Comparison of ENCODE assay signal across 41 cellular contexts in genomic region chr6:41232667-41233066, GRCh38. TPM values are rescaled to one million over a fixed set of nuclear protein-coding genes. Genes with fewer than 3 reads are reported as not detected.
"Had no signal": no experiment of that assay in that cellular context is flagged by ENCODE, and none has a peak within 500 bp of the region (broad histone marks: within the 10 kb centered on the region; RNA-seq: fewer than 3 reads in every experiment).

No MANE protein-coding gene starts in this region.

- ATAC-seq: activated CD8-positive, alpha-beta memory T cell treated with anti-CD3 and anti-CD28 coated beads, Interleukin-2, amount 10 ng/mL, durations not matched to agents 7 days and 5 days; activated T-cell treated with anti-CD3 and anti-CD28 coated beads, Interleukin-2, amount 50 U/mL, for 72 hours; activated T-helper 17 cell treated with anti-CD3 and anti-CD28 coated beads, Interleukin-2, amount 50 U/mL, for 72 hours; body of pancreas; PC-3; Right ventricle myocardium inferior; SK-N-SH treated with all-trans-retinoic acid at 6 μM for 48 hours had no signal

- H3K4me3 Mint-ChIP-seq: activated B cell treated with CpG ODN at 0.5 μM for 24 hours; activated CD4-positive, alpha-beta memory T cell treated with anti-CD3 and anti-CD28 coated beads for 36 hours; activated CD8-positive, alpha-beta memory T cell treated with anti-CD3 and anti-CD28 coated beads, Interleukin-2, amount 10 ng/mL, durations not matched to agents 7 days and 5 days; activated naive CD4-positive, alpha-beta T cell treated with anti-CD3 and anti-CD28 coated beads, Interleukin-2, amount 50 U/mL, for 24 hours; activated naive CD8-positive, alpha-beta T cell treated with anti-CD3 and anti-CD28 coated beads, Interleukin-2, amount 10 ng/mL, durations not matched to agents 7 days and 5 days; activated T-cell treated with anti-CD3 and anti-CD28 coated beads, Interleukin-2, amount 50 U/mL, for 72 hours; activated T-helper 17 cell treated with anti-CD3 and anti-CD28 coated beads, Interleukin-2, amount 50 U/mL, for 72 hours had no signal

- H3K27me3 ChIP-seq: body of pancreas, breast epithelium, Peyer's patch had no signal

- H3K9me3 ChIP-seq: body of pancreas, breast epithelium, Peyer's patch had no signal

- H3K36me3 Mint-ChIP-seq: activated CD4-positive, alpha-beta memory T cell treated with anti-CD3 and anti-CD28 coated beads for 36 hours; activated CD8-positive, alpha-beta memory T cell treated with anti-CD3 and anti-CD28 coated beads, Interleukin-2, amount 10 ng/mL, durations not matched to agents 7 days and 5 days; activated naive CD4-positive, alpha-beta T cell treated with anti-CD3 and anti-CD28 coated beads, Interleukin-2, amount 50 U/mL, for 24 hours; activated naive CD8-positive, alpha-beta T cell treated with anti-CD3 and anti-CD28 coated beads, Interleukin-2, amount 10 ng/mL, durations not matched to agents 7 days and 5 days had no signal

- H3K4me1 Mint-ChIP-seq: activated CD8-positive, alpha-beta memory T cell treated with anti-CD3 and anti-CD28 coated beads, Interleukin-2, amount 10 ng/mL, durations not matched to agents 7 days and 5 days; activated T-helper 17 cell treated with anti-CD3 and anti-CD28 coated beads, Interleukin-2, amount 50 U/mL, for 72 hours had no signal

- H3K9me3 Mint-ChIP-seq: activated B cell treated with CpG ODN at 0.5 μM for 24 hours; activated CD4-positive, alpha-beta memory T cell treated with anti-CD3 and anti-CD28 coated beads for 36 hours; activated naive CD4-positive, alpha-beta T cell treated with anti-CD3 and anti-CD28 coated beads, Interleukin-2, amount 50 U/mL, for 24 hours; activated naive CD8-positive, alpha-beta T cell treated with anti-CD3 and anti-CD28 coated beads, Interleukin-2, amount 10 ng/mL, durations not matched to agents 7 days and 5 days; activated T-cell treated with anti-CD3 and anti-CD28 coated beads, Interleukin-2, amount 50 U/mL, for 72 hours; activated T-helper 17 cell treated with anti-CD3 and anti-CD28 coated beads, Interleukin-2, amount 50 U/mL, for 72 hours had no signal

- H3K36me3 ChIP-seq: breast epithelium, Peyer's patch had no signal

- DNase-seq: activated B cell treated with CpG ODN at 0.5 μM for 24 hours; activated CD4-positive, alpha-beta memory T cell treated with anti-CD3 and anti-CD28 coated beads for 36 hours; activated CD4-positive, alpha-beta T cell treated with anti-CD3 and anti-CD28 coated beads for 4 hours; activated CD4-positive, alpha-beta T cell treated with anti-CD3 and anti-CD28 coated beads, Interleukin-2, amount 50 U/mL, for 1 hour; activated CD4-positive, CD25-positive, alpha-beta regulatory T cell treated with anti-CD3 and anti-CD28 coated beads, Interleukin-2, amount 50 U/mL, for 72 hours; activated CD8-positive, alpha-beta memory T cell treated with anti-CD3 and anti-CD28 coated beads, Interleukin-2, amount 10 ng/mL, durations not matched to agents 7 days and 5 days; activated effector memory CD4-positive, alpha-beta T cell treated with anti-CD3 and anti-CD28 coated beads, Interleukin-2, amount 50 U/mL, for 16 hours; activated naive CD4-positive, alpha-beta T cell; activated naive CD8-positive, alpha-beta T cell treated with anti-CD3 and anti-CD28 coated beads, Interleukin-2, amount 10 ng/mL, durations not matched to agents 7 days and 5 days; activated T-cell treated with anti-CD3 and anti-CD28 coated beads, Interleukin-2, amount 50 U/mL, for 1 hour; activated T-cell treated with anti-CD3 and anti-CD28 coated beads, Interleukin-2, amount 50 U/mL, for 72 hours; amygdala; body of pancreas; Karpas-422; KBM-7; NCI-H1105; NCI-H1417 treated with DMSO at 0.1 percent for 48 hours; NCI-H187 treated with DMSO at 0.1 percent for 48 hours; NCI-H2081; NCI-H345; NCI-H524 treated with DMSO at 0.1 percent for 48 hours; NCI-H748 treated with DMSO at 0.1 percent for 48 hours; NK-92 treated with Interleukin-12 subunit alpha and Interleukin-12 subunit beta, amount 100 ng/mL, for 24 hours; PC-3; Peyer's patch; SIG-M5; T-helper 1 cell; T-helper 2 cell; T-helper 9 cell had no signal

- H3K27ac Mint-ChIP-seq: activated B cell treated with CpG ODN at 0.5 μM for 24 hours; activated CD4-positive, alpha-beta memory T cell treated with anti-CD3 and anti-CD28 coated beads for 36 hours; activated CD8-positive, alpha-beta memory T cell treated with anti-CD3 and anti-CD28 coated beads, Interleukin-2, amount 10 ng/mL, durations not matched to agents 7 days and 5 days; activated naive CD4-positive, alpha-beta T cell treated with anti-CD3 and anti-CD28 coated beads, Interleukin-2, amount 50 U/mL, for 24 hours; activated naive CD8-positive, alpha-beta T cell treated with anti-CD3 and anti-CD28 coated beads, Interleukin-2, amount 10 ng/mL, durations not matched to agents 7 days and 5 days; activated T-cell treated with anti-CD3 and anti-CD28 coated beads, Interleukin-2, amount 50 U/mL, for 72 hours; activated T-helper 17 cell treated with anti-CD3 and anti-CD28 coated beads, Interleukin-2, amount 50 U/mL, for 72 hours had no signal

- H3K4me3 ChIP-seq: body of pancreas, breast epithelium, Peyer's patch had no signal

- H3K27ac ChIP-seq: body of pancreas, breast epithelium, Peyer's patch, RWPE1, VCaP had no signal

- H3K4me1 ChIP-seq: body of pancreas, breast epithelium, Peyer's patch had no signal

RNA-seq across cellular contexts. Expression of gene TREML4, which starts 4.5 kb away (rescaled TPM):
- total RNA-seq: activated B cell treated with CpG ODN at 0.5 μM for 24 hours; activated CD4-positive, alpha-beta memory T cell treated with anti-CD3 and anti-CD28 coated beads for 36 hours; activated CD8-positive, alpha-beta memory T cell treated with anti-CD3 and anti-CD28 coated beads, Interleukin-2, amount 10 ng/mL, durations not matched to agents 7 days and 5 days; activated naive CD8-positive, alpha-beta T cell treated with anti-CD3 and anti-CD28 coated beads, Interleukin-2, amount 10 ng/mL, durations not matched to agents 7 days and 5 days; activated T-cell treated with anti-CD3 and anti-CD28 coated beads, Interleukin-2, amount 50 U/mL, for 72 hours; activated T-helper 17 cell treated with anti-CD3 and anti-CD28 coated beads, Interleukin-2, amount 50 U/mL, for 72 hours; astrocyte; body of pancreas; breast epithelium; cardiac septum; MCF 10A; NCI-H460; PC-3; Peyer's patch; Right ventricle myocardium inferior; SK-MEL-5 had no signal

RNA-seq across cellular contexts. Expression of gene TREML2, which starts 31.7 kb away (rescaled TPM):
- total RNA-seq: astrocyte, body of pancreas, MCF 10A, NCI-H460, PC-3, SK-MEL-5 had no signal

RNA-seq across cellular contexts. Expression of gene TREM1, which starts 53.8 kb away (rescaled TPM):
- total RNA-seq: activated B cell treated with CpG ODN at 0.5 μM for 24 hours; activated CD8-positive, alpha-beta memory T cell treated with anti-CD3 and anti-CD28 coated beads, Interleukin-2, amount 10 ng/mL, durations not matched to agents 7 days and 5 days; activated naive CD8-positive, alpha-beta T cell treated with anti-CD3 and anti-CD28 coated beads, Interleukin-2, amount 10 ng/mL, durations not matched to agents 7 days and 5 days; body of pancreas; SK-MEL-5 had no signal
